1 cellular context compared by ENCODE assay signal in the genomic region with DNA sequence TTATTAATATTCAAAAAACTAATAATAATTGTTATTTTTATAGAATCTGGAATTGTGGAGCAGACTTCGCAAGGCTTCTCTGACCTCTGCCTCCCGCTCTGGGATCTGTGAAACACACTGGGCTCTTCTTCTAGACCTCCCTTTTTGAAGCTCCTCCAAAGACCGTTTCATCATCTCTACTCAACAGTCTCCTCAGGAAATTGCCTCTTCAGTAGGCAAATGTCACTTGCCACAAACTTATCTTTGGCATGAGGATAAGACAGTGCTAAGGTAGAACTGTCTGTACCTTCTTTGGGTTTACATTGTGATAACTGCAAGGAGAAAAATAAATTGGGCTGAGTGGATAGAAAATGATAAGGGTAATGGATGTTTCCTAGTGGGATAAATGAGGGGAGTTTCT.
TF ChIP-seq lines count a peak whose summit lies in the region.

No MANE protein-coding gene starts in this region.

TF ChIP-seq in K562, 482 proteins besides CTCF, POLR2A, EP300 and RAD21:
- TF ChIP-seq CEBPG (CRISPR knock-in tag; IDR thresholded peaks at IDR 0.05), result no peak
- peak in 1 of 2 experiments; percentile 35; a peak in 1 of 4 replicates for TF ChIP-seq CEBPG (tag; conservative IDR thresholded peaks at IDR 0.05 in 1 of 2, IDR thresholded peaks at IDR 0.05 in 1 of 2)
- TF ChIP-seq, protein P1, sequence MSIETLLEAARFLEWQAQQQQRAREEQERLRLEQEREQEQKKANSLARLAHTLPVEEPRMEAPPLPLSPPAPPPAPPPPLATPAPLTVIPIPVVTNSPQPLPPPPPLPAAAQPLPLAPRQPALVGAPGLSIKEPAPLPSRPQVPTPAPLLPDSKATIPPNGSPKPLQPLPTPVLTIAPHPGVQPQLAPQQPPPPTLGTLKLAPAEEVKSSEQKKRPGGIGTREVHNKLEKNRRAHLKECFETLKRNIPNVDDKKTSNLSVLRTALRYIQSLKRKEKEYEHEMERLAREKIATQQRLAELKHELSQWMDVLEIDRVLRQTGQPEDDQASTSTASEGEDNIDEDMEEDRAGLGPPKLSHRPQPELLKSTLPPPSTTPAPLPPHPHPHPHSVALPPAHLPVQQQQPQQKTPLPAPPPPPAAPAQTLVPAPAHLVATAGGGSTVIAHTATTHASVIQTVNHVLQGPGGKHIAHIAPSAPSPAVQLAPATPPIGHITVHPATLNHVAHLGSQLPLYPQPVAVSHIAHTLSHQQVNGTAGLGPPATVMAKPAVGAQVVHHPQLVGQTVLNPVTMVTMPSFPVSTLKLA (conservative IDR thresholded peaks at IDR 0.05), result no peak
- no peak for TF ChIP-seq ZBTB1 (CRISPR knock-in tag; IDR thresholded peaks at IDR 0.05; ENCODE audit: borderline replicate concordance, low read depth)
- TF ChIP-seq ELF2 (CRISPR knock-in tag; IDR thresholded peaks at IDR 0.05), result no peak
- TF ChIP-seq FOSL1 (tag; conservative IDR thresholded peaks at IDR 0.05), result no peak
- no peak for TF ChIP-seq ETV1 (tag; conservative IDR thresholded peaks at IDR 0.05; ENCODE audit: low read depth)
- TF ChIP-seq RHOXF2B (CRISPR knock-in tag; conservative IDR thresholded peaks at IDR 0.05), result 0 out of 2 replicates have a peak, but pooled peaks have one; percentile 2
- no peak for TF ChIP-seq ZC3H11A (IDR thresholded peaks at IDR 0.05; ENCODE audit: low read depth, low read length)
- TF ChIP-seq GATA2 (CRISPR knock-in tag; IDR thresholded peaks at IDR 0.05), result no peak
- TF ChIP-seq, protein P2, sequence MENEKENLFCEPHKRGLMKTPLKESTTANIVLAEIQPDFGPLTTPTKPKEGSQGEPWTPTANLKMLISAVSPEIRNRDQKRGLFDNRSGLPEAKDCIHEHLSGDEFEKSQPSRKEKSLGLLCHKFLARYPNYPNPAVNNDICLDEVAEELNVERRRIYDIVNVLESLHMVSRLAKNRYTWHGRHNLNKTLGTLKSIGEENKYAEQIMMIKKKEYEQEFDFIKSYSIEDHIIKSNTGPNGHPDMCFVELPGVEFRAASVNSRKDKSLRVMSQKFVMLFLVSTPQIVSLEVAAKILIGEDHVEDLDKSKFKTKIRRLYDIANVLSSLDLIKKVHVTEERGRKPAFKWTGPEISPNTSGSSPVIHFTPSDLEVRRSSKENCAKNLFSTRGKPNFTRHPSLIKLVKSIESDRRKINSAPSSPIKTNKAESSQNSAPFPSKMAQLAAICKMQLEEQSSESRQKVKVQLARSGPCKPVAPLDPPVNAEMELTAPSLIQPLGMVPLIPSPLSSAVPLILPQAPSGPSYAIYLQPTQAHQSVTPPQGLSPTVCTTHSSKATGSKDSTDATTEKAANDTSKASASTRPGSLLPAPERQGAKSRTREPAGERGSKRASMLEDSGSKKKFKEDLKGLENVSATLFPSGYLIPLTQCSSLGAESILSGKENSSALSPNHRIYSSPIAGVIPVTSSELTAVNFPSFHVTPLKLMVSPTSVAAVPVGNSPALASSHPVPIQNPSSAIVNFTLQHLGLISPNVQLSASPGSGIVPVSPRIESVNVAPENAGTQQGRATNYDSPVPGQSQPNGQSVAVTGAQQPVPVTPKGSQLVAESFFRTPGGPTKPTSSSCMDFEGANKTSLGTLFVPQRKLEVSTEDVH (IDR thresholded peaks at IDR 0.05; ENCODE audit: low read depth, partially characterized antibody), result no peak
- no peak for TF ChIP-seq GTF2F1 (IDR thresholded peaks at IDR 0.05; ENCODE audit: low read depth, low read length)
- TF ChIP-seq, protein P3, sequence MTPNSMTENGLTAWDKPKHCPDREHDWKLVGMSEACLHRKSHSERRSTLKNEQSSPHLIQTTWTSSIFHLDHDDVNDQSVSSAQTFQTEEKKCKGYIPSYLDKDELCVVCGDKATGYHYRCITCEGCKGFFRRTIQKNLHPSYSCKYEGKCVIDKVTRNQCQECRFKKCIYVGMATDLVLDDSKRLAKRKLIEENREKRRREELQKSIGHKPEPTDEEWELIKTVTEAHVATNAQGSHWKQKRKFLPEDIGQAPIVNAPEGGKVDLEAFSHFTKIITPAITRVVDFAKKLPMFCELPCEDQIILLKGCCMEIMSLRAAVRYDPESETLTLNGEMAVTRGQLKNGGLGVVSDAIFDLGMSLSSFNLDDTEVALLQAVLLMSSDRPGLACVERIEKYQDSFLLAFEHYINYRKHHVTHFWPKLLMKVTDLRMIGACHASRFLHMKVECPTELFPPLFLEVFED (CRISPR knock-in tag; conservative IDR thresholded peaks at IDR 0.05), result 0 out of 2 replicates have a peak, but pooled peaks have one; percentile 16
- TF ChIP-seq FOXA1 (IDR thresholded peaks at IDR 0.05; ENCODE audit: borderline replicate concordance), result no peak
- TF ChIP-seq, protein P4, sequence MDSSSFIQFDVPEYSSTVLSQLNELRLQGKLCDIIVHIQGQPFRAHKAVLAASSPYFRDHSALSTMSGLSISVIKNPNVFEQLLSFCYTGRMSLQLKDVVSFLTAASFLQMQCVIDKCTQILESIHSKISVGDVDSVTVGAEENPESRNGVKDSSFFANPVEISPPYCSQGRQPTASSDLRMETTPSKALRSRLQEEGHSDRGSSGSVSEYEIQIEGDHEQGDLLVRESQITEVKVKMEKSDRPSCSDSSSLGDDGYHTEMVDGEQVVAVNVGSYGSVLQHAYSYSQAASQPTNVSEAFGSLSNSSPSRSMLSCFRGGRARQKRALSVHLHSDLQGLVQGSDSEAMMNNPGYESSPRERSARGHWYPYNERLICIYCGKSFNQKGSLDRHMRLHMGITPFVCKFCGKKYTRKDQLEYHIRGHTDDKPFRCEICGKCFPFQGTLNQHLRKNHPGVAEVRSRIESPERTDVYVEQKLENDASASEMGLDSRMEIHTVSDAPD (CRISPR knock-in tag; IDR thresholded peaks at IDR 0.05), result no peak
- TF ChIP-seq KDM5B (IDR thresholded peaks at IDR 0.05; ENCODE audit: insufficient replicate concordance, low read depth, low read length), result no peak
- TF ChIP-seq MAFF (IDR thresholded peaks at IDR 0.05; ENCODE audit: low read length), result no peak
- TF ChIP-seq KAT7 (CRISPR knock-in tag; IDR thresholded peaks at IDR 0.05; ENCODE audit: borderline replicate concordance), result no peak
- TF ChIP-seq ZNF408 (CRISPR knock-in tag; IDR thresholded peaks at IDR 0.05; ENCODE audit: low read depth), result no peak
- TF ChIP-seq, protein P5, sequence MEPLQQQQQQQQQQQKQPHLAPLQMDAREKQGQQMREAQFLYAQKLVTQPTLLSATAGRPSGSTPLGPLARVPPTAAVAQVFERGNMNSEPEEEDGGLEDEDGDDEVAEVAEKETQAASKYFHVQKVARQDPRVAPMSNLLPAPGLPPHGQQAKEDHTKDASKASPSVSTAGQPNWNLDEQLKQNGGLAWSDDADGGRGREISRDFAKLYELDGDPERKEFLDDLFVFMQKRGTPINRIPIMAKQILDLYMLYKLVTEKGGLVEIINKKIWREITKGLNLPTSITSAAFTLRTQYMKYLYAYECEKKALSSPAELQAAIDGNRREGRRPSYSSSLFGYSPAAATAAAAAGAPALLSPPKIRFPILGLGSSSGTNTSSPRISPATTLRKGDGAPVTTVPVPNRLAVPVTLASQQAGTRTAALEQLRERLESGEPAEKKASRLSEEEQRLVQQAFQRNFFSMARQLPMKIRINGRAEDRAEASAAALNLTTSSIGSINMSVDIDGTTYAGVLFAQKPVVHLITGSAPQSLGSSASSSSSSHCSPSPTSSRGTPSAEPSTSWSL (CRISPR knock-in tag; IDR thresholded peaks at IDR 0.05; ENCODE audit: borderline replicate concordance), result no peak
- TF ChIP-seq SPI1 (IDR thresholded peaks at IDR 0.05; ENCODE audit: borderline replicate concordance, low read depth, low read length), result no peak
- TF ChIP-seq FOS (IDR thresholded peaks at IDR 0.05; ENCODE audit: extremely low read depth, insufficient read length), result no peak
- peak; percentile 43 for TF ChIP-seq DACH1 (IDR thresholded peaks at IDR 0.05; ENCODE audit: partially characterized antibody)
- no peak for TF ChIP-seq ZNF699 (CRISPR knock-in tag; IDR thresholded peaks at IDR 0.05; ENCODE audit: insufficient replicate concordance)
- 0 out of 2 replicates have a peak, but pooled peaks have one; percentile 54 for TF ChIP-seq HIVEP1 (CRISPR knock-in tag; IDR thresholded peaks at IDR 0.05)
- no peak for TF ChIP-seq ZNF282 (CRISPR knock-in tag; IDR thresholded peaks at IDR 0.05)
- TF ChIP-seq EHMT2 (IDR thresholded peaks at IDR 0.05), result no peak
